ENCODE assay signal across 1 cellular context in the genomic region with DNA sequence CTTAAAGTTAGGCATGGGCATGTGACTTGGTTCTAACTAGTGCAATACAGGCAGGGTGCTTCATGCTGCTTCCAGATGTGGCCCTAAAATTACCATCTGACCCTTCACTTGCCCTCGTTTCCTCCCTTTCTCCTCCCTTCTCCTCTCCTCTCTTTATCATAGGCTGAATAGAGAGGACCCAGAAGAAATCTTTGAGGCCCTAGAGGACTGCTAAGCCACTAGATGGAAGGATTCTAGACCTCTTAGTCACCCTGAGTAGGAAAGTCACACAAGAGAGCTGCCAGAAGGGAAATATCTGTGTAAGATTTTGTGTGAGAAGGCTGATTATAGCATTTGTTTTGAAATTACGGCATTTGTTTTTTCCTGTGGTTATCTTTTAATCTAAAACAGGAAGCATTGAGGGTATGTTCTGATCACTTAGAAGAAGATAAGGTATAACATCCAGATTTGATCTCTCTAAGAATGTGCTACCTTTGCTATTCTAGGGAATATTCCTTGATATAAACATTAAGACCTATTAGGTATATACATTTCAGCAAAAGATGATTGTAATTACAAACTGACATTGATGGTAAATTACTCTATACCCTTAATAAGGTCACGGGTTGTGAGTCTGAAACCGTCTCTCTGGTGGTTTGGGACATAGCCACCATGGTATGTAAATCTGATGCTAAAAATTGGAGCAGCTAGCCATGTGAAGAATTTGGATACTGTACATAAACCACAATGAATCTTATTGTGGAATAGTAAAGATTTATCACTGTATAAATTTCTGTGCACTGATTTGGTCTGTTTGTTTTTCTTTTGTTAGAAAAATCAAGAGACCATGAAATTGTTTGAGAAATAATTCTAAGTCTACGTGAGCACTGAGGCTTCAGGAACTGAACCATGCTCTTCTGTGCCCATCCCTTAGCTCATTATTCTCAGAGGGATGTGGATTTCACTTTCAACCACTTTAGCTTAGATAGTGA.
TF ChIP-seq lines count a peak whose summit lies in the region.

No MANE protein-coding gene starts in this region.

TF ChIP-seq in endothelial cell of umbilical vein, 7 proteins besides CTCF, POLR2A, EP300 and RAD21:
- TF ChIP-seq GATA2 (IDR thresholded peaks at IDR 0.05; ENCODE audit: insufficient read depth, insufficient read length, low read depth, low read length) (peak; percentile 71), EZH2 (IDR thresholded peaks at IDR 0.05; ENCODE audit: borderline replicate concordance, low read depth, low read length, severe bottlenecking) (no peak), POLR2AphosphoS5 (IDR thresholded peaks at IDR 0.05; ENCODE audit: insufficient read depth, low read depth, low read length) (no peak), JUN (IDR thresholded peaks at IDR 0.05; ENCODE audit: borderline replicate concordance, insufficient read depth, insufficient read length, low read depth) (no peak), FOS (IDR thresholded peaks at IDR 0.05; ENCODE audit: borderline replicate concordance, insufficient read depth, low read length) (peak; percentile 58), MYC (IDR thresholded peaks at IDR 0.05; ENCODE audit: low read depth, low read length) (no peak)
- TF ChIP-seq, protein P1, sequence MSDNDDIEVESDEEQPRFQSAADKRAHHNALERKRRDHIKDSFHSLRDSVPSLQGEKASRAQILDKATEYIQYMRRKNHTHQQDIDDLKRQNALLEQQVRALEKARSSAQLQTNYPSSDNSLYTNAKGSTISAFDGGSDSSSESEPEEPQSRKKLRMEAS (IDR thresholded peaks at IDR 0.05; ENCODE audit: insufficient read depth, insufficient read length), result no peak
